11 cellular contexts compared by ENCODE assay signal in genomic region chr5:171850354-171850947, GRCh38.
DNase-seq lines count a peak whose midpoint lies in the region; ATAC-seq and TF ChIP-seq lines count a peak whose summit lies in the region.
"Had no signal": no experiment of that assay in that cellular context is flagged by ENCODE, and none has a peak within 500 bp of the region (broad histone marks: within the 10 kb centered on the region; RNA-seq: fewer than 3 reads in every experiment).

No MANE protein-coding gene starts in this region.

- no peaks in the 10 kb centered on the region for H3K9me2 ChIP-seq in SK-N-SH

- no peak overlapping the region for H3K27ac Mint-ChIP-seq in activated T-helper 17 cell treated with anti-CD3 and anti-CD28 coated beads, Interleukin-2, amount 50 U/mL, for 72 hours
- H3K27ac Mint-ChIP-seq: activated B cell treated with CpG ODN at 0.5 μM for 24 hours; stimulated activated effector memory CD8-positive, alpha-beta T cell treated with anti-CD3 and anti-CD28 coated beads, Interleukin-12 subunit alpha, Interleukin-12 subunit beta, amount 100 ng/mL, for 72 hours had no signal

- intact Hi-C loops in right cardiac atrium (cut with DNase I): loop anchor here in 2 of 4 donors (5.0 to 10.0 kb wide), 2 partner anchors 223 to 426 kb away; no protein-coding TSS in a partner anchor
- intact Hi-C loops in thyroid gland (cut with DNase I): no loop called here

- no peaks in the 10 kb centered on the region for H3K79me2 ChIP-seq in SK-N-SH (ENCODE audit: insufficient read depth)

- H3K4me2 ChIP-seq in SK-N-SH: no peak overlapping the region

- H3K9ac ChIP-seq in SK-N-SH: no peak overlapping the region

- H3K4me1 ChIP-seq in HAP-1 (no peaks in the 10 kb centered on the region), SK-N-SH (ENCODE audit: control insufficient read depth in 1 of 2, insufficient read depth in 2 of 2, low read depth in 1 of 2, low read length in 1 of 2) (peaks cover 0 to 8% of the 10 kb centered on the region in 2 experiments; a peak in 1 of 4 replicates), right cardiac atrium (ENCODE audit: control insufficient read depth, insufficient read depth, low read length) (no peaks in the 10 kb centered on the region), thyroid gland (peaks cover 0 to 5% of the 10 kb centered on the region in 2 donors)
- H3K4me1 ChIP-seq: colonic mucosa had no signal

- POLR2A ChIA-PET in SK-N-SH (lab: Yijun Ruan, JAX): no interaction called here

- CTCF ChIA-PET in SK-N-SH (lab: Yijun Ruan, JAX): interaction anchor here (1.1 to 2.5 kb wide), 6 partner anchors 8 to 432 kb away, joined by 3 to 14 read pairs (median 5); partner anchors contain the start of gene FGF18

- no peaks in the 10 kb centered on the region for H3K36me3 ChIP-seq in HAP-1 (replicated peaks)
- no peaks in the 10 kb centered on the region for H3K36me3 ChIP-seq in SK-N-SH (replicated peaks in 1 of 2; ENCODE audit: control insufficient read depth in 1 of 2, insufficient read depth in 2 of 2, low read length in 1 of 2)
- no peaks in the 10 kb centered on the region for H3K36me3 ChIP-seq in thyroid gland
- H3K36me3 ChIP-seq: colonic mucosa had no signal

- no peaks in the 10 kb centered on the region for H4K20me1 ChIP-seq in SK-N-SH (ENCODE audit: insufficient read depth)

- 96% methylated on average over 6 of the region's 9 CpGs for WGBS in SK-N-SH (ENCODE audit: low lambda C conversion rate)
- WGBS in right cardiac atrium: 53% methylated on average over 9 of the region's 9 CpGs
- 77 to 82% methylated on average over 9 of the region's 9 CpGs for WGBS in thyroid gland, 2 donors

- H3K9me3 ChIP-seq in HAP-1 (no peaks in the 10 kb centered on the region), SK-N-SH (no peaks in the 10 kb centered on the region), right cardiac atrium (ENCODE audit: control insufficient read depth, low read length) (no peaks in the 10 kb centered on the region), thyroid gland (no peaks in the 10 kb centered on the region)
- H3K9me3 ChIP-seq: colonic mucosa had no signal

- no peak overlapping the region for H3K27ac ChIP-seq in SK-N-SH (ENCODE audit: low read depth in 2 of 2, low read length in 1 of 2)
- H3K27ac ChIP-seq in right cardiac atrium (ENCODE audit: low read length): no peak overlapping the region
- H3K27ac ChIP-seq in thyroid gland: no peak overlapping the region
- H3K27ac ChIP-seq: colonic mucosa had no signal

- no peaks in the 10 kb centered on the region for H3F3A ChIP-seq in SK-N-SH (replicated peaks; ENCODE audit: insufficient read depth)

- TF ChIP-seq EP300 in SK-N-SH (IDR thresholded peaks at IDR 0.05; ENCODE audit: borderline replicate concordance in 1 of 2, low read depth in 1 of 2, low read length in 1 of 2): no peak

- H3K27me3 Mint-ChIP-seq in activated T-helper 17 cell treated with anti-CD3 and anti-CD28 coated beads, Interleukin-2, amount 50 U/mL, for 72 hours: no peaks in the 10 kb centered on the region
- H3K27me3 Mint-ChIP-seq: activated B cell treated with CpG ODN at 0.5 μM for 24 hours had no signal

- no peak for TF ChIP-seq POLR2A in thyroid gland (IDR thresholded peaks at IDR 0.05)

- ATAC-seq in right cardiac atrium: peak; percentile 38 to 39
- ATAC-seq in activated T-helper 17 cell treated with anti-CD3 and anti-CD28 coated beads, Interleukin-2, amount 50 U/mL, for 72 hours (replicated peaks): no peak
- ATAC-seq in GM21528 (IDR thresholded peaks at IDR 0.05; ENCODE audit: low FRiP score, unreplicated experiment): no peak
- ATAC-seq: stimulated activated effector memory CD8-positive, alpha-beta T cell treated with anti-CD3 and anti-CD28 coated beads, Interleukin-12 subunit alpha, Interleukin-12 subunit beta, amount 100 ng/mL, for 72 hours had no signal

- no peak overlapping the region for H2AFZ ChIP-seq in SK-N-SH (ENCODE audit: low read depth)

- in situ Hi-C loops in HAP-1 (cut with MboI; ENCODE audit: low sequenced_read_pairs): loop anchor here (10.0 kb wide), 1 partner anchor 436 kb away; the partner anchor contains the start of gene FGF18

- H3K4me3 Mint-ChIP-seq in activated T-helper 17 cell treated with anti-CD3 and anti-CD28 coated beads, Interleukin-2, amount 50 U/mL, for 72 hours: no peak overlapping the region
- H3K4me3 Mint-ChIP-seq: activated B cell treated with CpG ODN at 0.5 μM for 24 hours; stimulated activated effector memory CD8-positive, alpha-beta T cell treated with anti-CD3 and anti-CD28 coated beads, Interleukin-12 subunit alpha, Interleukin-12 subunit beta, amount 100 ng/mL, for 72 hours had no signal

- DNase-seq in AG09309 (ENCODE audit: low read depth) (no peak), HAP-1 (ENCODE audit: low spot score in 2 of 2) (peak; percentile 20 to 41), SK-N-SH (peak; percentile 53), right cardiac atrium (no peak), thyroid gland (no peak), cerebellar nuclear complex (lab: John Stamatoyannopoulos, UW) (no peak)
- DNase-seq: activated B cell treated with CpG ODN at 0.5 μM for 24 hours, colonic mucosa had no signal

- H3K4me1 Mint-ChIP-seq in activated T-helper 17 cell treated with anti-CD3 and anti-CD28 coated beads, Interleukin-2, amount 50 U/mL, for 72 hours: no peaks in the 10 kb centered on the region
- H3K4me1 Mint-ChIP-seq: activated B cell treated with CpG ODN at 0.5 μM for 24 hours; stimulated activated effector memory CD8-positive, alpha-beta T cell treated with anti-CD3 and anti-CD28 coated beads, Interleukin-12 subunit alpha, Interleukin-12 subunit beta, amount 100 ng/mL, for 72 hours had no signal

- H3K36me3 Mint-ChIP-seq in activated T-helper 17 cell treated with anti-CD3 and anti-CD28 coated beads, Interleukin-2, amount 50 U/mL, for 72 hours (ENCODE audit: low read depth): peaks cover 11% of the 10 kb centered on the region
- H3K36me3 Mint-ChIP-seq: stimulated activated effector memory CD8-positive, alpha-beta T cell treated with anti-CD3 and anti-CD28 coated beads, Interleukin-12 subunit alpha, Interleukin-12 subunit beta, amount 100 ng/mL, for 72 hours had no signal

- TF ChIP-seq RAD21 in SK-N-SH (IDR thresholded peaks at IDR 0.05; ENCODE audit: low read length): peak; percentile 61

- H3K9me3 Mint-ChIP-seq in activated T-helper 17 cell treated with anti-CD3 and anti-CD28 coated beads, Interleukin-2, amount 50 U/mL, for 72 hours: no peaks in the 10 kb centered on the region
- H3K9me3 Mint-ChIP-seq: activated B cell treated with CpG ODN at 0.5 μM for 24 hours; stimulated activated effector memory CD8-positive, alpha-beta T cell treated with anti-CD3 and anti-CD28 coated beads, Interleukin-12 subunit alpha, Interleukin-12 subunit beta, amount 100 ng/mL, for 72 hours had no signal

- TF ChIP-seq CTCF in AG09309 (IDR thresholded peaks at IDR 0.05; ENCODE audit: control insufficient read depth, insufficient read depth, low read depth, low read length, missing control alignments): peak; percentile 39
- peak; percentile 33; the same call in 1 of the 2 replicates for TF ChIP-seq CTCF in SK-N-SH (IDR thresholded peaks at IDR 0.05)
- TF ChIP-seq CTCF in thyroid gland (IDR thresholded peaks at IDR 0.05): peak in 1 of 6 experiments; percentile 9

- no peak overlapping the region for H3K4me3 ChIP-seq in AG09309 (ENCODE audit: control insufficient read depth, low read depth, low read length)
- no peak overlapping the region for H3K4me3 ChIP-seq in HAP-1
- H3K4me3 ChIP-seq in SK-N-SH (ENCODE audit: low read depth in 2 of 2, low read length in 1 of 2): no peak overlapping the region; a peak in 1 of 4 replicates
- H3K4me3 ChIP-seq in right cardiac atrium (ENCODE audit: low read length): no peak overlapping the region
- H3K4me3 ChIP-seq in thyroid gland (replicated peaks in 1 of 3): no peak overlapping the region
- H3K4me3 ChIP-seq: colonic mucosa had no signal

- H3K27me3 ChIP-seq in HAP-1 (ENCODE audit: low read depth): no peaks in the 10 kb centered on the region
- no peaks in the 10 kb centered on the region for H3K27me3 ChIP-seq in SK-N-SH (ENCODE audit: insufficient read depth)
- H3K27me3 ChIP-seq in right cardiac atrium (ENCODE audit: control insufficient read depth, insufficient read depth): no peaks in the 10 kb centered on the region
- H3K27me3 ChIP-seq in thyroid gland: no peaks in the 10 kb centered on the region
- H3K27me3 ChIP-seq: colonic mucosa had no signal

TF ChIP-seq in SK-N-SH, 30 proteins besides CTCF, POLR2A, EP300 and RAD21:
- TF ChIP-seq RXRA (IDR thresholded peaks at IDR 0.05; ENCODE audit: borderline replicate concordance, low read depth) (no peak), NRF1 (IDR thresholded peaks at IDR 0.05; ENCODE audit: low read depth, low read length) (no peak), SIN3A (IDR thresholded peaks at IDR 0.05; ENCODE audit: borderline replicate concordance, low read depth, low read length) (no peak), ELF1 (IDR thresholded peaks at IDR 0.05) (no peak), SMC3 (IDR thresholded peaks at IDR 0.05; ENCODE audit: low read depth, low read length) (peak; percentile 41; the same call in 1 of the 2 replicates)

Comparison
In these comparisons a context has a peak if more than half of its experiments do, and no peak if none do; other contexts are left out.
1. DNase-seq: peak in HAP-1 (2 of 2) and SK-N-SH (single experiment); none in AG09309 (single experiment), right cardiac atrium (0 of 3), thyroid gland (0 of 2) and cerebellar nuclear complex (0 of 2).
2. ATAC-seq: peak in right cardiac atrium (2 of 2); none in activated T-helper 17 cell treated with anti-CD3 and anti-CD28 coated beads, Interleukin-2, amount 50 U/mL, for 72 hours (single experiment) and GM21528 (single experiment).